In the genomic region with DNA sequence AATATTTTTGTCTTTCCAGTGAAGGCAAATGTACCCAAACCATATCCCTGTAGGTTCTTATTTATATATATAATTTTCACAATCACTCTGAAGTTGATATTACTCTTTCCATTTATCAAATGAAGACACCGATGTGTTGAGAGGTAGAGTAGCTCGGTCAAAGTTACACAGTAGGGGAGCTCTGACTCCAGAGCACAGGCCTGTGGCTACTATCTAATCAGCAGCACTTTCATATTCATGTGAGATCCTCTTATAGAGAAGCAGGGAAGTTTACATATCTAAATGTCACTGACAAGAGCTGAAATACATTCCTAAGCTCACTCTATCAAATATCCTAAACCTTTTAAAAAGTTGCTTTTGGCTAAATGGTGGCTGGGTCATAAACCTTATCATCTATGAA, we compare ENCODE assay signal across 24 cellular contexts.
DNase-seq lines count a peak whose midpoint lies in the region; ATAC-seq and TF ChIP-seq lines count a peak whose summit lies in the region.
"Had no signal": no experiment of that assay in that cellular context is flagged by ENCODE, and none has a peak within 500 bp of the region (broad histone marks: within the 10 kb centered on the region; RNA-seq: fewer than 3 reads in every experiment).

No MANE protein-coding gene starts in this region.

- H3K27ac Mint-ChIP-seq in mesothelial cell of epicardium: peak overlapping the region; percentile 83
- H3K27ac Mint-ChIP-seq: CD8-positive, alpha-beta T cell; IgD-negative memory B cell had no signal

- no peak overlapping the region for H3K4me3 Mint-ChIP-seq in mesothelial cell of epicardium
- H3K4me3 Mint-ChIP-seq: CD8-positive, alpha-beta T cell; IgD-negative memory B cell had no signal

- H3K4me1 ChIP-seq in right cardiac atrium (ENCODE audit: control insufficient read depth, insufficient read depth, low read length): no peaks in the 10 kb centered on the region
- H3K4me1 ChIP-seq: BLaER1 treated with 17β-estradiol and CSF1 and Interleukin-3, amounts not matched to agents 10 nM and 100 nM had no signal

- H3K27me3 Mint-ChIP-seq in mesothelial cell of epicardium (ENCODE audit: low read depth): no peaks in the 10 kb centered on the region

- no peak for TF ChIP-seq CTCF in mesothelial cell of epicardium (IDR thresholded peaks at IDR 0.05; ENCODE audit: unreplicated experiment)

- DNase-seq in left ventricle myocardium superior: no peak
- no peak for DNase-seq in right cardiac atrium
- DNase-seq in OCI-M1 (lab: John Stamatoyannopoulos, UW): peak; percentile 64
- no peak for DNase-seq in mesothelial cell of epicardium (ENCODE audit: low spot score in 2 of 2, unreplicated experiment in 2 of 2)
- no peak for DNase-seq in NCI-H446 treated with DMSO at 0.1 percent for 48 hours (lab: John Stamatoyannopoulos, UW)
- no peak for DNase-seq in NCI-H2171 (lab: John Stamatoyannopoulos, UW)
- DNase-seq in AG20443 (ENCODE audit: low spot score): no peak
- DNase-seq: AML-193; Caco-2; CD8-positive, alpha-beta T cell; DND-41; NCI-H1048; NCI-H1417; NCI-H1694; NCI-H2081; NCI-H2171 treated with DMSO at 0.1 percent for 48 hours; NCI-H345; NCI-H524; NCI-H748 treated with DMSO at 0.1 percent for 48 hours; RPMI8226; SHP77 had no signal

- H3K4me1 Mint-ChIP-seq in mesothelial cell of epicardium: peaks cover 11% of the 10 kb centered on the region

- WGBS in right cardiac atrium: 53% methylated on average over 2 of the region's 2 CpGs

- H3K9me3 Mint-ChIP-seq in mesothelial cell of epicardium: peaks cover 12% of the 10 kb centered on the region

- peaks cover 6% of the 10 kb centered on the region for H3K36me3 Mint-ChIP-seq in mesothelial cell of epicardium

- ATAC-seq in left ventricle myocardium superior (peak; percentile 56), right cardiac atrium (no peak)
- ATAC-seq: CD8-positive, alpha-beta T cell had no signal

- intact Hi-C loops in left ventricle myocardium superior (cut with micrococcal nuclease) (no loop called here), right cardiac atrium (cut with DNase I) (no loop called here)

- no peaks in the 10 kb centered on the region for H3K9me3 ChIP-seq in right cardiac atrium (ENCODE audit: control insufficient read depth, low read length)
- H3K9me3 ChIP-seq: Caco-2 had no signal

- no peak overlapping the region for H3K4me3 ChIP-seq in right cardiac atrium (ENCODE audit: low read length)
- H3K4me3 ChIP-seq: BLaER1 treated with 17β-estradiol and CSF1 and Interleukin-3, amounts not matched to agents 10 nM and 100 nM had no signal

- H3K27me3 ChIP-seq in right cardiac atrium (ENCODE audit: control insufficient read depth, insufficient read depth): no peaks in the 10 kb centered on the region
- H3K27me3 ChIP-seq: BLaER1 treated with 17β-estradiol and CSF1 and Interleukin-3, amounts not matched to agents 10 nM and 100 nM had no signal

- no peak overlapping the region for H3K27ac ChIP-seq in right cardiac atrium (ENCODE audit: low read length)
- H3K27ac ChIP-seq: BLaER1 treated with 17β-estradiol and CSF1 and Interleukin-3, amounts not matched to agents 10 nM and 100 nM; HL-60 had no signal
